10 cellular contexts compared by ENCODE assay signal in genomic region chr15:74599156-74599555, GRCh38. TPM values are rescaled to one million over a fixed set of nuclear protein-coding genes. Genes with fewer than 3 reads are reported as not detected.
DNase-seq lines count a peak whose midpoint lies in the region; ATAC-seq and TF ChIP-seq lines count a peak whose summit lies in the region.
"Had no signal": no experiment of that assay in that cellular context is flagged by ENCODE, and none has a peak within 500 bp of the region (broad histone marks: within the 10 kb centered on the region; RNA-seq: fewer than 3 reads in every experiment).

No MANE protein-coding gene starts in this region.

- H3K9me3 ChIP-seq in PC-3 (ENCODE audit: low read length) (no peaks in the 10 kb centered on the region), endodermal cell (ENCODE audit: control insufficient read depth, low read length) (no peaks in the 10 kb centered on the region), neutrophil (no peaks in the 10 kb centered on the region)

- H3K27me3 Mint-ChIP-seq in endodermal cell (ENCODE audit: insufficient read depth): no peaks in the 10 kb centered on the region

- H3K27ac Mint-ChIP-seq in endodermal cell: no peak overlapping the region

- H3K9ac ChIP-seq in PC-3 (ENCODE audit: low read length): no peak overlapping the region
- no peak overlapping the region for H3K9ac ChIP-seq in endodermal cell (ENCODE audit: extremely low read depth, low read length, poor library complexity, severe bottlenecking)

- peaks cover 32% of the 10 kb centered on the region for H3K36me3 Mint-ChIP-seq in endodermal cell (ENCODE audit: low read depth)

- WGBS in endodermal cell (ENCODE audit: insufficient coverage in 1 of 2, insufficient read length in 1 of 2), 2 experiments: 95 to 96% methylated on average over 13 to 15 of the region's 15 CpGs

- peaks cover 10% of the 10 kb centered on the region for H3K4me1 Mint-ChIP-seq in endodermal cell

- DNase-seq in BJ (ENCODE audit: low read depth): no peak
- no peak for DNase-seq in PC-3
- DNase-seq in endodermal cell: no peak
- DNase-seq in NCI-H748 treated with DMSO at 0.1 percent for 48 hours (lab: John Stamatoyannopoulos, UW): no peak
- DNase-seq in GM20000 (ENCODE audit: low spot score): no peak
- DNase-seq: NCI-H1436 treated with DMSO at 0.1 percent for 48 hours; stimulated activated CD4-positive, alpha-beta T cell treated with anti-CD3 and anti-CD28 coated beads, Interleukin-4, amount 100 ng/mL, for 1 hour had no signal

- H3K27ac ChIP-seq in PC-3 (ENCODE audit: low read length): no peak overlapping the region
- no peak overlapping the region for H3K27ac ChIP-seq in endodermal cell (ENCODE audit: low read depth, low read length)
- H3K27ac ChIP-seq in neutrophil: peak overlapping the region; percentile 73

- H3K4me1 ChIP-seq in PC-3 (ENCODE audit: insufficient read depth, low read length): no peaks in the 10 kb centered on the region
- H3K4me1 ChIP-seq in endodermal cell (ENCODE audit: control insufficient read depth, insufficient read depth, low read length): no peaks in the 10 kb centered on the region
- H3K4me1 ChIP-seq in neutrophil (ENCODE audit: control insufficient read depth in 1 of 2, insufficient read depth in 1 of 2, low read depth in 1 of 2, low read length in 1 of 2): peaks cover 7 to 13% of the 10 kb centered on the region in 2 experiments

- TSS peak; percentile 8 for BruUV-seq in PC-3 (replicated peaks; lab: Mats Ljungman, UMichigan)

- intact Hi-C loops in PC-3 (cut with micrococcal nuclease): no loop called here

- no peaks in the 10 kb centered on the region for H3K79me2 ChIP-seq in PC-3 (ENCODE audit: low read length)

- no peaks in the 10 kb centered on the region for H3K9me3 Mint-ChIP-seq in endodermal cell

- H2AFZ ChIP-seq in PC-3 (ENCODE audit: low read length): no peak overlapping the region

- CTCF ChIA-PET in BJ (lab: Yijun Ruan, JAX): interaction anchor here (1.0 to 1.7 kb wide), 2 partner anchors 22 to 32 kb away, joined by 3 to 5 read pairs; no protein-coding TSS in a partner anchor
- CTCF ChIA-PET in PC-3 (lab: Charles Lee): no interaction called here

- no peaks in the 10 kb centered on the region for H3K9me2 ChIP-seq in PC-3 (replicated peaks; ENCODE audit: low read length)

- no peaks in the 10 kb centered on the region for H4K20me1 ChIP-seq in PC-3 (ENCODE audit: low read length)

- H3K36me3 ChIP-seq in BJ (ENCODE audit: control insufficient read depth, insufficient read depth, low read length) (no peaks in the 10 kb centered on the region), PC-3 (ENCODE audit: low read depth, low read length) (peaks cover 12% of the 10 kb centered on the region; the same call in 1 of the 2 replicates), endodermal cell (ENCODE audit: control insufficient read depth, insufficient read depth, low read length) (peaks cover 28% of the 10 kb centered on the region), neutrophil (peaks cover 33% of the 10 kb centered on the region)

- peak overlapping the region; percentile 63 for H3K4me3 Mint-ChIP-seq in endodermal cell

- H3K27me3 ChIP-seq in BJ (ENCODE audit: control insufficient read depth, insufficient read depth, low read length): no peaks in the 10 kb centered on the region
- no peaks in the 10 kb centered on the region for H3K27me3 ChIP-seq in PC-3 (ENCODE audit: low read length)
- H3K27me3 ChIP-seq in endodermal cell (ENCODE audit: control insufficient read depth, insufficient read depth, low read length, poor library complexity, severe bottlenecking): no peaks in the 10 kb centered on the region
- no peaks in the 10 kb centered on the region for H3K27me3 ChIP-seq in neutrophil

- no peak overlapping the region for H3K4me2 ChIP-seq in PC-3 (ENCODE audit: low read length)

- ATAC-seq in PC-3: no peak
- no peak for ATAC-seq in GM19463 (IDR thresholded peaks at IDR 0.05; ENCODE audit: unreplicated experiment)
- no peak for ATAC-seq in GM19455 (IDR thresholded peaks at IDR 0.05; ENCODE audit: unreplicated experiment)

- H3K4me3 ChIP-seq in BJ (ENCODE audit: low read depth, low read length): peak overlapping the region; percentile 60
- H3K4me3 ChIP-seq in PC-3 (ENCODE audit: low read length): no peak overlapping the region
- H3K4me3 ChIP-seq in endodermal cell (ENCODE audit: low read length): no peak overlapping the region
- H3K4me3 ChIP-seq in neutrophil (ENCODE audit: low read depth in 1 of 2, low read length in 1 of 2): peak overlapping the region; percentile 66 to 70

- TF ChIP-seq CTCF in BJ (IDR thresholded peaks at IDR 0.05; ENCODE audit: insufficient read depth, low read depth, low read length) (no peak), PC-3 (conservative IDR thresholded peaks at IDR 0.05; ENCODE audit: low read depth, low read length) (no peak), endodermal cell (conservative IDR thresholded peaks at IDR 0.05) (no peak), neutrophil (IDR thresholded peaks at IDR 0.05) (no peak), GM20000 (IDR thresholded peaks at IDR 0.05; ENCODE audit: extremely low read depth, missing control alignments) (no peak)

- no peaks in the 10 kb centered on the region for H3F3A ChIP-seq in PC-3 (ENCODE audit: low read length, unreplicated experiment)

- POLR2A ChIA-PET in BJ (lab: Charles Lee): interaction anchor here (0.6 to 1.4 kb wide), 2 partner anchors 10 to 59 kb away, joined by 3 to 8 read pairs; partner anchors contain the start of gene ARID3B
- POLR2A ChIA-PET in PC-3 (lab: Charles Lee; ENCODE audit: unreplicated experiment): no interaction called here

RNA-seq across cellular contexts. Expression of gene CLK3, which starts 16.5 kb away (rescaled TPM):
- 45.2 and 58.3 TPM in 2 replicates for polyA plus RNA-seq in BJ (2011; rRNA removed)
- polyA minus RNA-seq in BJ (2011; rRNA and poly(A)+ RNA removed): 70.9 and 140 TPM in 2 replicates
- 56.2 and 64.1 TPM in 2 replicates for total RNA-seq in PC-3 (2014; rRNA removed)
- total RNA-seq in endodermal cell: 10 to 100 TPM; 53.4 to 67.3 TPM
- polyA plus RNA-seq in endodermal cell (2013, experiment 1 of 2): 67.7 TPM
- 60.9 TPM for polyA plus RNA-seq in endodermal cell (2013, experiment 2 of 2)

RNA-seq across cellular contexts. Expression of gene ARID3B, which starts 58.1 kb away (rescaled TPM):
- polyA plus RNA-seq in BJ (2011; rRNA removed): 1.2 and 1.5 TPM in 2 replicates
- polyA minus RNA-seq in BJ (2011; rRNA and poly(A)+ RNA removed): 2.1 and 2.5 TPM in 2 replicates
- total RNA-seq in PC-3 (2014; rRNA removed) (17.4 and 19.0 TPM in 2 replicates), endodermal cell (10 to 100 TPM; 98.1 to 99.4 TPM)
- polyA plus RNA-seq in endodermal cell (2013, experiment 1 of 2): 62.4 TPM
- polyA plus RNA-seq in endodermal cell (2013, experiment 2 of 2): 60.7 TPM

Comparison
In these comparisons a context has a peak if more than half of its experiments do, and no peak if none do; other contexts are left out.
1. H3K4me3 ChIP-seq: peak in BJ (single experiment) and neutrophil (2 of 2); none in PC-3 (single experiment) and endodermal cell (single experiment).